In genomic region chr14:80135305-80136088, GRCh38 we compare ENCODE assay signal across 22 cellular contexts.
DNase-seq lines count a peak whose midpoint lies in the region; ATAC-seq and TF ChIP-seq lines count a peak whose summit lies in the region.
"Had no signal": no experiment of that assay in that cellular context is flagged by ENCODE, and none has a peak within 500 bp of the region (broad histone marks: within the 10 kb centered on the region; RNA-seq: fewer than 3 reads in every experiment).

No MANE protein-coding gene starts in this region.

- no peaks in the 10 kb centered on the region for H3K36me3 ChIP-seq in heart left ventricle
- H3K36me3 ChIP-seq in body of pancreas (replicated peaks in 1 of 2; ENCODE audit: insufficient read depth in 1 of 2, low read depth in 2 of 2): no peaks in the 10 kb centered on the region
- no peaks in the 10 kb centered on the region for H3K36me3 ChIP-seq in gastrocnemius medialis
- H3K36me3 ChIP-seq: SJSA1 had no signal

- intact Hi-C loops in heart left ventricle (cut with DNase I): loop anchor here in 1 of 10 donors (5.0 kb wide), 1 partner anchor 132 kb away; no protein-coding TSS in a partner anchor
- intact Hi-C loops in right cardiac atrium (cut with DNase I): no loop called here
- intact Hi-C loops in body of pancreas (cut with DNase I): no loop called here
- intact Hi-C loops in gastrocnemius medialis (cut with DNase I; ENCODE audit: low total_unique reads): no loop called here

- 49 to 62% (median 53%) methylated on average over 3 of the region's 3 CpGs for WGBS in heart left ventricle, 4 donors
- 57% methylated on average over 3 of the region's 3 CpGs for WGBS in right cardiac atrium
- WGBS in body of pancreas, 2 donors: 36 to 40% methylated on average over 3 of the region's 3 CpGs

- TF ChIP-seq CTCF in heart left ventricle (IDR thresholded peaks at IDR 0.05) (no peak), body of pancreas (IDR thresholded peaks at IDR 0.05) (no peak), fibroblast of the aortic adventitia (IDR thresholded peaks at IDR 0.05; ENCODE audit: insufficient read depth, low read length) (no peak), gastrocnemius medialis (IDR thresholded peaks at IDR 0.05 in 4 of 5, conservative IDR thresholded peaks at IDR 0.05 in 1 of 5) (no peak)

- H3K27ac ChIP-seq in heart left ventricle (peak overlapping the region in 5 of 12 donors; percentile 22 to 66 (median 51)), right cardiac atrium (ENCODE audit: low read length) (no peak overlapping the region), body of pancreas (peak overlapping the region in 3 of 4 donors; percentile 34 to 51 (median 42)), gastrocnemius medialis (no peak overlapping the region)
- H3K27ac ChIP-seq: C4-2B, SJSA1 had no signal

- H3K4me3 ChIP-seq in heart left ventricle (no peak overlapping the region), right cardiac atrium (ENCODE audit: low read length) (no peak overlapping the region), body of pancreas (no peak overlapping the region), fibroblast of the aortic adventitia (ENCODE audit: low read depth, low read length) (no peak overlapping the region), gastrocnemius medialis (no peak overlapping the region)
- H3K4me3 ChIP-seq: SJSA1 had no signal

- no peaks in the 10 kb centered on the region for H3K27me3 ChIP-seq in heart left ventricle
- no peaks in the 10 kb centered on the region for H3K27me3 ChIP-seq in right cardiac atrium (ENCODE audit: control insufficient read depth, insufficient read depth)
- no peaks in the 10 kb centered on the region for H3K27me3 ChIP-seq in body of pancreas
- no peaks in the 10 kb centered on the region for H3K27me3 ChIP-seq in gastrocnemius medialis
- H3K27me3 ChIP-seq: SJSA1 had no signal

- H3K9me3 ChIP-seq in heart left ventricle: peaks cover 0 to 12% (median 0%) of the 10 kb centered on the region in 12 donors
- no peaks in the 10 kb centered on the region for H3K9me3 ChIP-seq in right cardiac atrium (ENCODE audit: control insufficient read depth, low read length)
- H3K9me3 ChIP-seq in body of pancreas: no peaks in the 10 kb centered on the region
- no peaks in the 10 kb centered on the region for H3K9me3 ChIP-seq in gastrocnemius medialis
- H3K9me3 ChIP-seq: SJSA1 had no signal

- peak in 2 of 5 donors; percentile 18 to 22 for DNase-seq in heart left ventricle
- DNase-seq in right cardiac atrium: no peak
- DNase-seq in NCI-H446 treated with DMSO at 0.1 percent for 48 hours (lab: John Stamatoyannopoulos, UW): peak; percentile 65
- DNase-seq in body of pancreas: no peak
- peak; percentile 2 for DNase-seq in fibroblast of the aortic adventitia (ENCODE audit: low read depth)
- DNase-seq in gastrocnemius medialis: no peak
- DNase-seq: CD8-positive, alpha-beta memory T cell; DMS153; EL; GF-D8; H7; Karpas-422; MV-4-11; NCI-H1105 treated with DMSO at 0.1 percent for 48 hours; NCI-H2029 treated with DMSO at 0.1 percent for 48 hours; NCI-H345; NK-92 treated with Interleukin-12 subunit alpha and Interleukin-12 subunit beta, amount 100 ng/mL, for 24 hours had no signal

- no peaks in the 10 kb centered on the region for H3K4me1 ChIP-seq in heart left ventricle
- no peaks in the 10 kb centered on the region for H3K4me1 ChIP-seq in right cardiac atrium (ENCODE audit: control insufficient read depth, insufficient read depth, low read length)
- no peaks in the 10 kb centered on the region for H3K4me1 ChIP-seq in body of pancreas
- H3K4me1 ChIP-seq in gastrocnemius medialis: no peaks in the 10 kb centered on the region
- H3K4me1 ChIP-seq: SJSA1 had no signal

- ATAC-seq in heart left ventricle: peak in 3 of 4 donors; percentile 26 to 78 (median 38)
- no peak for ATAC-seq in right cardiac atrium
- ATAC-seq in body of pancreas: no peak
- ATAC-seq in GM18870 (IDR thresholded peaks at IDR 0.05; ENCODE audit: unreplicated experiment): no peak
- ATAC-seq in GM19351 (IDR thresholded peaks at IDR 0.05; ENCODE audit: unreplicated experiment): no peak
- no peak for ATAC-seq in gastrocnemius medialis
- ATAC-seq: Panc1 had no signal

- no peak for TF ChIP-seq POLR2A in heart left ventricle (IDR thresholded peaks at IDR 0.05)
- TF ChIP-seq POLR2A in body of pancreas (IDR thresholded peaks at IDR 0.05): no peak
- no peak for TF ChIP-seq POLR2A in gastrocnemius medialis (IDR thresholded peaks at IDR 0.05)

- in situ Hi-C loops in gastrocnemius medialis (cut with MboI; ENCODE audit: low sequenced_read_pairs in 4 of 4): no loop called here

Comparison
In these comparisons a context has a peak if more than half of its experiments do, and no peak if none do; other contexts are left out.
1. ATAC-seq: peak in heart left ventricle (3 of 4); none in right cardiac atrium (0 of 2), body of pancreas (single experiment), GM18870 (single experiment), GM19351 (single experiment) and gastrocnemius medialis (0 of 2).
2. DNase-seq: peak in NCI-H446 treated with DMSO at 0.1 percent for 48 hours (single experiment) and fibroblast of the aortic adventitia (single experiment); none in right cardiac atrium (0 of 3), body of pancreas (0 of 4) and gastrocnemius medialis (0 of 2).
3. H3K27ac ChIP-seq: peak in body of pancreas (3 of 4); none in right cardiac atrium (single experiment) and gastrocnemius medialis (0 of 4).